1 cellular context compared by ENCODE assay signal in the genomic region with DNA sequence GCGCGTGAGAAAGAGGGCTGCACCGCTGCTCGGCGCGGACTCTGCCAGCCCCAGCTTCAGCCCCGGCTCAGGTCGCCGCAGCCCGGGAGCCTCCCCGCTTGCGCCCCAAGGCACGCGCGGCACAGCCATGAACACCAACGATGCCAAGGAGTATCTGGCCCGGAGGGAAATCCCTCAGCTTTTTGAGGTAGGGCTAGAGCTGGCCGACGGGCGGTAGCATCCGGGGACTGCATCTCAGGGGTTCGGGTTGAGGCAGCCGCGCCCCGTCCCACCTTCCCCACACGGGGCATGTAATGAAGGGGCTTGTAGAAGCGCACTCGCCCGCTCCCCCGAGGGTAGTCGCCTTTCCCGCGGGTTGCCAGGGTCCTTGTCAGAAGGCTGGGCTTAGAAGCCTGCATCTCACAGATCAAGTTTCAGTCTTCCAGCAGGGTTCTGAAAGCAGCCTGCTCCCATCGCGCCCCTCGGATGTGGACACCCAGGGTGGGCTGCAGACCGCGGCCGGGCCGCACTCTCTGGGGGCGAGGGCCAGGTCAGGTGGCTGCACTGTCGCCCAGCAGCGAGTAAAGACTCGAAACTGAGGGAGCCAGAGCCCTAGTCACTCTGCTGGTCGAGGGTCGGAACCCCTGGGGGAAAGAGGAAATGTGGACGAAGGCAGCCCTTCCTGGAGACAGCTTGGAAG.
TF ChIP-seq lines count a peak whose summit lies in the region.

No MANE protein-coding gene starts in this region.

TF ChIP-seq in WTC11, 78 proteins besides CTCF, POLR2A, EP300 and RAD21 (continued from another document):
- TF ChIP-seq, protein P1, sequence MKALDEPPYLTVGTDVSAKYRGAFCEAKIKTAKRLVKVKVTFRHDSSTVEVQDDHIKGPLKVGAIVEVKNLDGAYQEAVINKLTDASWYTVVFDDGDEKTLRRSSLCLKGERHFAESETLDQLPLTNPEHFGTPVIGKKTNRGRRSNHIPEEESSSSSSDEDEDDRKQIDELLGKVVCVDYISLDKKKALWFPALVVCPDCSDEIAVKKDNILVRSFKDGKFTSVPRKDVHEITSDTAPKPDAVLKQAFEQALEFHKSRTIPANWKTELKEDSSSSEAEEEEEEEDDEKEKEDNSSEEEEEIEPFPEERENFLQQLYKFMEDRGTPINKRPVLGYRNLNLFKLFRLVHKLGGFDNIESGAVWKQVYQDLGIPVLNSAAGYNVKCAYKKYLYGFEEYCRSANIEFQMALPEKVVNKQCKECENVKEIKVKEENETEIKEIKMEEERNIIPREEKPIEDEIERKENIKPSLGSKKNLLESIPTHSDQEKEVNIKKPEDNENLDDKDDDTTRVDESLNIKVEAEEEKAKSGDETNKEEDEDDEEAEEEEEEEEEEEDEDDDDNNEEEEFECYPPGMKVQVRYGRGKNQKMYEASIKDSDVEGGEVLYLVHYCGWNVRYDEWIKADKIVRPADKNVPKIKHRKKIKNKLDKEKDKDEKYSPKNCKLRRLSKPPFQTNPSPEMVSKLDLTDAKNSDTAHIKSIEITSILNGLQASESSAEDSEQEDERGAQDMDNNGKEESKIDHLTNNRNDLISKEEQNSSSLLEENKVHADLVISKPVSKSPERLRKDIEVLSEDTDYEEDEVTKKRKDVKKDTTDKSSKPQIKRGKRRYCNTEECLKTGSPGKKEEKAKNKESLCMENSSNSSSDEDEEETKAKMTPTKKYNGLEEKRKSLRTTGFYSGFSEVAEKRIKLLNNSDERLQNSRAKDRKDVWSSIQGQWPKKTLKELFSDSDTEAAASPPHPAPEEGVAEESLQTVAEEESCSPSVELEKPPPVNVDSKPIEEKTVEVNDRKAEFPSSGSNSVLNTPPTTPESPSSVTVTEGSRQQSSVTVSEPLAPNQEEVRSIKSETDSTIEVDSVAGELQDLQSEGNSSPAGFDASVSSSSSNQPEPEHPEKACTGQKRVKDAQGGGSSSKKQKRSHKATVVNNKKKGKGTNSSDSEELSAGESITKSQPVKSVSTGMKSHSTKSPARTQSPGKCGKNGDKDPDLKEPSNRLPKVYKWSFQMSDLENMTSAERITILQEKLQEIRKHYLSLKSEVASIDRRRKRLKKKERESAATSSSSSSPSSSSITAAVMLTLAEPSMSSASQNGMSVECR (CRISPR knock-in tag; IDR thresholded peaks at IDR 0.05; ENCODE audit: borderline replicate concordance), result peak; percentile 44; the same call in 1 of the 2 replicates
- TF ChIP-seq SP1 (CRISPR knock-in tag; conservative IDR thresholded peaks at IDR 0.05) (peak; percentile 41; the same call in 1 of the 2 replicates), NR2C2 (CRISPR knock-in tag; IDR thresholded peaks at IDR 0.05) (no peak), CREB1 (CRISPR knock-in tag; IDR thresholded peaks at IDR 0.05) (no peak), PRRX2 (CRISPR knock-in tag; IDR thresholded peaks at IDR 0.05) (no peak), ETV6 (CRISPR knock-in tag; IDR thresholded peaks at IDR 0.05) (0 out of 2 replicates have a peak, but pooled peaks have one; percentile 11), KAT7 (CRISPR knock-in tag; IDR thresholded peaks at IDR 0.05; ENCODE audit: borderline replicate concordance) (peak; percentile 39; the same call in 1 of the 2 replicates), SMAD3 (CRISPR knock-in tag; IDR thresholded peaks at IDR 0.05; ENCODE audit: borderline replicate concordance) (0 out of 2 replicates have a peak, but pooled peaks have one; percentile 29), TP53 (CRISPR knock-in tag; IDR thresholded peaks at IDR 0.05) (peak; percentile 88; the same call in 1 of the 2 replicates)
- TF ChIP-seq, protein P2, sequence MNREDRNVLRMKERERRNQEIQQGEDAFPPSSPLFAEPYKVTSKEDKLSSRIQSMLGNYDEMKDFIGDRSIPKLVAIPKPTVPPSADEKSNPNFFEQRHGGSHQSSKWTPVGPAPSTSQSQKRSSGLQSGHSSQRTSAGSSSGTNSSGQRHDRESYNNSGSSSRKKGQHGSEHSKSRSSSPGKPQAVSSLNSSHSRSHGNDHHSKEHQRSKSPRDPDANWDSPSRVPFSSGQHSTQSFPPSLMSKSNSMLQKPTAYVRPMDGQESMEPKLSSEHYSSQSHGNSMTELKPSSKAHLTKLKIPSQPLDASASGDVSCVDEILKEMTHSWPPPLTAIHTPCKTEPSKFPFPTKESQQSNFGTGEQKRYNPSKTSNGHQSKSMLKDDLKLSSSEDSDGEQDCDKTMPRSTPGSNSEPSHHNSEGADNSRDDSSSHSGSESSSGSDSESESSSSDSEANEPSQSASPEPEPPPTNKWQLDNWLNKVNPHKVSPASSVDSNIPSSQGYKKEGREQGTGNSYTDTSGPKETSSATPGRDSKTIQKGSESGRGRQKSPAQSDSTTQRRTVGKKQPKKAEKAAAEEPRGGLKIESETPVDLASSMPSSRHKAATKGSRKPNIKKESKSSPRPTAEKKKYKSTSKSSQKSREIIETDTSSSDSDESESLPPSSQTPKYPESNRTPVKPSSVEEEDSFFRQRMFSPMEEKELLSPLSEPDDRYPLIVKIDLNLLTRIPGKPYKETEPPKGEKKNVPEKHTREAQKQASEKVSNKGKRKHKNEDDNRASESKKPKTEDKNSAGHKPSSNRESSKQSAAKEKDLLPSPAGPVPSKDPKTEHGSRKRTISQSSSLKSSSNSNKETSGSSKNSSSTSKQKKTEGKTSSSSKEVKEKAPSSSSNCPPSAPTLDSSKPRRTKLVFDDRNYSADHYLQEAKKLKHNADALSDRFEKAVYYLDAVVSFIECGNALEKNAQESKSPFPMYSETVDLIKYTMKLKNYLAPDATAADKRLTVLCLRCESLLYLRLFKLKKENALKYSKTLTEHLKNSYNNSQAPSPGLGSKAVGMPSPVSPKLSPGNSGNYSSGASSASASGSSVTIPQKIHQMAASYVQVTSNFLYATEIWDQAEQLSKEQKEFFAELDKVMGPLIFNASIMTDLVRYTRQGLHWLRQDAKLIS (CRISPR knock-in tag; IDR thresholded peaks at IDR 0.05; ENCODE audit: borderline replicate concordance), result peak; percentile 71; the same call in 1 of the 2 replicates
